In genomic region chr9:99431103-99431502, GRCh38 we compare ENCODE assay signal across 19 cellular contexts.
DNase-seq lines count a peak whose midpoint lies in the region; TF ChIP-seq lines count a peak whose summit lies in the region.
"Had no signal": no experiment of that assay in that cellular context is flagged by ENCODE, and none has a peak within 500 bp of the region (broad histone marks: within the 10 kb centered on the region; RNA-seq: fewer than 3 reads in every experiment).

No MANE protein-coding gene starts in this region.

- H3K27me3 ChIP-seq in ACC112 (ENCODE audit: insufficient read depth, low read length): no peaks in the 10 kb centered on the region

- TF ChIP-seq CTCF in lower leg skin (IDR thresholded peaks at IDR 0.05): no peak

- H3K36me3 ChIP-seq in ACC112 (ENCODE audit: insufficient read depth, low read length): no peaks in the 10 kb centered on the region
- H3K36me3 ChIP-seq: left ventricle myocardium inferior, prostate gland had no signal

- peak overlapping the region; percentile 76 for H3K27ac ChIP-seq in ACC112 (ENCODE audit: low read depth, low read length)
- H3K27ac ChIP-seq: left ventricle myocardium inferior, prostate gland had no signal

- no peak for TF ChIP-seq POLR2A in lower leg skin (IDR thresholded peaks at IDR 0.05)

- peaks cover 49% of the 10 kb centered on the region for H3K4me1 ChIP-seq in ACC112 (ENCODE audit: control insufficient read depth, insufficient read depth, low read length, unreplicated experiment)
- H3K4me1 ChIP-seq: left ventricle myocardium inferior, prostate gland had no signal

- intact Hi-C loops in lower leg skin (cut with DNase I; ENCODE audit: low total_unique reads): no loop called here

- WGBS in lower leg skin, 2 donors: 21 to 24% methylated on average over 1 of the region's 1 CpG

- H3K4me3 ChIP-seq in ACC112 (ENCODE audit: low read depth, low read length) (no peak overlapping the region), lower leg skin (ENCODE audit: low read depth, poor library complexity, severe bottlenecking) (no peak overlapping the region)
- H3K4me3 ChIP-seq: left ventricle myocardium inferior, prostate gland had no signal

- H3K79me2 ChIP-seq in ACC112 (ENCODE audit: control insufficient read depth, insufficient read depth, low read length, unreplicated experiment): no peaks in the 10 kb centered on the region

- in situ Hi-C loops in KBM-7 (cut with MboI; ENCODE audit: low pct_unique_long_range_greater_than_20kb, low sequenced_read_pairs): no loop called here

- no peak overlapping the region for H2AFZ ChIP-seq in ACC112 (ENCODE audit: low read length, unreplicated experiment)

- DNase-seq in M059J (ENCODE audit: low read depth) (peak; percentile 86), dermis blood vessel endothelial cell (peak; percentile 92), kidney glomerular epithelial cell (lab: John Stamatoyannopoulos, UW) (peak; percentile 35), activated gamma-delta T cell (lab: John Stamatoyannopoulos, UW) (no peak), 8988T (no peak), lower leg skin (ENCODE audit: low spot score in 2 of 2) (no peak), KBM-7 (no peak)
- DNase-seq: activated CD4-positive, alpha-beta T cell treated with anti-CD3 and anti-CD28 coated beads for 36 hours; activated naive CD8-positive, alpha-beta T cell treated with anti-CD3 and anti-CD28 coated beads for 36 hours; Kasumi-1; left ventricle myocardium inferior; naive B cell; NCI-H1436 treated with DMSO at 0.1 percent for 48 hours; NCI-H345; SIG-M5; stimulated activated CD4-positive, alpha-beta T cell treated with anti-CD3 and anti-CD28 coated beads, Interleukin-15, amount 100 ng/mL, for 24 hours; T1000 had no signal

Comparison
In these comparisons a context has a peak if more than half of its experiments do, and no peak if none do; other contexts are left out.
1. DNase-seq: peak in M059J (single experiment), dermis blood vessel endothelial cell (single experiment) and kidney glomerular epithelial cell (single experiment); none in activated gamma-delta T cell (single experiment), 8988T (single experiment), lower leg skin (0 of 2) and KBM-7 (single experiment).